10 cellular contexts compared by ENCODE assay signal in the genomic region with DNA sequence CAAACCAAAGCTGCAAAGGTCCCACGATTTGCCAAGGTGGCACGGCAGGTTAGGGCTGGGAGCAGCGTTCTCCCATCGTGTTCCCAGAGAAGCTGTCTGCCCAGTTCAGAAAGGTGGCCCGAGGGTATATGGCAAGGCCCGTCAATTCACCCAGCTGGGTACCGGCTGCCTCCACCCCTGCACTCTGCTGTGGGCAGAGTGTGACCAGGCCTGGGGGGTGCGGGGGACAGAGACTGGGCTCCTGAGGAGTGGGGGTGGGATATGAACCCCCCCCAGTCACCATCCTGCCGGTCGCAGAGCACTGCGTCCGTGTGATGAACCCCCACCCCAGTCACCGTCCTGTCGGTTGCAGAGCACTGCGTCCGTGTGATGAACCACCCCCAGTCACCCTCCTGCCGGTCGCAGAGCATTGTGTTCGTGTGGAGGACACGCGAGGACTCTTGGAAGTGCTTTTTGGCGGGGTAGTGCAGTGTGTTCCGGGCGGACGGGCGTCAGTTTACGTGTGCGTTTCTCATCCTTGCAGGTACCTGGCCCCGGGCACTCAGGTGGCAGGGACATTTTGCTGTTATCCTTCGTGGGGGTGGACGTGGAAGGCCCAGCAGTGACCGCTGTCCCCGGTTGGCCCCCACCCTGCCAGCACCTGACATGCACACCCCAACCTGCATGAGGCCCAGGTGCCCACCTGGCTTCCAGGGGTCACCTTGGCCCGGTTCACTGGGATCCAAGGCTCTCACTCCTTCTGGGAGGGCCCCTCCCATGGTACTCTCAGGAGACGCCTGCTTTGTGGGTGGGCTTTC. TPM values are rescaled to one million over a fixed set of nuclear protein-coding genes. Genes with fewer than 3 reads are reported as not detected.
DNase-seq lines count a peak whose midpoint lies in the region; ATAC-seq and TF ChIP-seq lines count a peak whose summit lies in the region.
"Had no signal": no experiment of that assay in that cellular context is flagged by ENCODE, and none has a peak within 500 bp of the region (broad histone marks: within the 10 kb centered on the region; RNA-seq: fewer than 3 reads in every experiment).

No MANE protein-coding gene starts in this region.

- BruUV-seq in OCI-LY7 (replicated peaks; lab: Mats Ljungman, UMichigan) = no TSS peak

- POLR2A ChIA-PET in OCI-LY7 (lab: Charles Lee) = interaction anchor here (0.5 kb wide), 1 partner anchor 59 kb away, joined by 3 read pairs; no protein-coding TSS in a partner anchor

- peak overlapping the region; percentile 35 for H3K4me3 Mint-ChIP-seq in activated T-cell treated with anti-CD3 and anti-CD28 coated beads, Interleukin-2, amount 50 U/mL, for 4 hours

- H4K20me1 ChIP-seq in OCI-LY7 (ENCODE audit: insufficient read depth, low read length) = peaks cover 14% of the 10 kb centered on the region; the same call in 1 of the 2 replicates

- CTCF ChIA-PET in OCI-LY7 (lab: Charles Lee; ENCODE audit: unreplicated experiment) = no interaction called here

- TF ChIP-seq CTCF in OCI-LY7 (conservative IDR thresholded peaks at IDR 0.05; ENCODE audit: low read length) (no peak), left ventricle myocardium inferior (IDR thresholded peaks at IDR 0.05; ENCODE audit: borderline replicate concordance) (no peak)

- H3K27ac ChIP-seq in OCI-LY7 (ENCODE audit: low read depth, low read length, poor library complexity, severe bottlenecking) = peak overlapping the region; percentile 89
- H3K27ac ChIP-seq in left ventricle myocardium inferior (replicated peaks) = peak overlapping the region; percentile 96
- H3K27ac ChIP-seq in subcutaneous abdominal adipose tissue (ENCODE audit: low read depth, low read length) = peak overlapping the region; percentile 83
- no peak overlapping the region for H3K27ac ChIP-seq in SJCRH30

- H3K36me3 ChIP-seq in OCI-LY7 (ENCODE audit: insufficient read depth, low read length) (peaks cover 18% of the 10 kb centered on the region), left ventricle myocardium inferior (peaks cover 4% of the 10 kb centered on the region), subcutaneous abdominal adipose tissue (ENCODE audit: control insufficient read depth in 5 of 5, insufficient read depth in 5 of 5, low read length in 5 of 5) (peaks cover 0 to 6% (median 2%) of the 10 kb centered on the region in 5 donors), SJCRH30 (peaks cover 10% of the 10 kb centered on the region), MG63 (peaks cover 21% of the 10 kb centered on the region)

- H3K9me3 Mint-ChIP-seq in activated T-cell treated with anti-CD3 and anti-CD28 coated beads, Interleukin-2, amount 50 U/mL, for 4 hours = no peaks in the 10 kb centered on the region

- peaks cover 15% of the 10 kb centered on the region for H3K4me1 Mint-ChIP-seq in activated T-cell treated with anti-CD3 and anti-CD28 coated beads, Interleukin-2, amount 50 U/mL, for 4 hours (ENCODE audit: low read depth)

- H3K9ac ChIP-seq in subcutaneous abdominal adipose tissue (ENCODE audit: low read length in 5 of 5) = no peak overlapping the region

- H3K9me2 ChIP-seq in OCI-LY7 (ENCODE audit: insufficient read depth, low read length) = no peaks in the 10 kb centered on the region

- H3K9me3 ChIP-seq in OCI-LY7 (ENCODE audit: low read length) (no peaks in the 10 kb centered on the region), left ventricle myocardium inferior (replicated peaks) (no peaks in the 10 kb centered on the region), subcutaneous abdominal adipose tissue (ENCODE audit: control insufficient read depth in 5 of 5, low read length in 5 of 5) (no peaks in the 10 kb centered on the region), SJCRH30 (replicated peaks) (no peaks in the 10 kb centered on the region), MG63 (no peaks in the 10 kb centered on the region)

- no peak overlapping the region for H2AFZ ChIP-seq in OCI-LY7 (ENCODE audit: low read length)

- peak overlapping the region; percentile 84 for H3K4me2 ChIP-seq in OCI-LY7 (ENCODE audit: low read length)

- H3K79me2 ChIP-seq in OCI-LY7 (ENCODE audit: insufficient read depth, low read depth, low read length) = peaks cover 29% of the 10 kb centered on the region

- DNase-seq in activated T-cell treated with anti-CD3 and anti-CD28 coated beads, Interleukin-2, amount 50 U/mL, for 4 hours = no peak
- DNase-seq in activated T-cell treated with anti-CD3 and anti-CD28 coated beads, Interleukin-2, amount 50 U/mL, for 48 hours = no peak
- DNase-seq in OCI-LY7 (ENCODE audit: low spot score) (no peak), left ventricle myocardium inferior (no peak), SJCRH30 (no peak), MG63 (no peak)
- DNase-seq: stimulated activated CD4-positive, alpha-beta T cell treated with anti-CD3 and anti-CD28 coated beads, Interleukin-4, amount 100 ng/mL, for 1 hour had no signal

- H3K4me3 ChIP-seq in OCI-LY7 (ENCODE audit: low read depth, low read length, poor library complexity, severe bottlenecking) = peak overlapping the region; percentile 87
- no peak overlapping the region for H3K4me3 ChIP-seq in left ventricle myocardium inferior
- H3K4me3 ChIP-seq in subcutaneous abdominal adipose tissue (ENCODE audit: low read depth in 1 of 5, low read length in 5 of 5) = no peak overlapping the region
- H3K4me3 ChIP-seq in SJCRH30 = no peak overlapping the region
- H3K4me3 ChIP-seq in MG63 = no peak overlapping the region
- H3K4me3 ChIP-seq: coronary artery had no signal

- no peak for ATAC-seq in activated T-cell treated with anti-CD3 and anti-CD28 coated beads, Interleukin-2, amount 50 U/mL, for 4 hours
- no peak for ATAC-seq in GM18519 (IDR thresholded peaks at IDR 0.05; ENCODE audit: low FRiP score, unreplicated experiment)

- intact Hi-C loops in OCI-LY7 (cut with micrococcal nuclease; ENCODE audit: unreplicated experiment) = loop anchor here (5.0 kb wide), 1 partner anchor 133 kb away; no protein-coding TSS in a partner anchor
- intact Hi-C loops in left ventricle myocardium inferior (cut with micrococcal nuclease) = no loop called here

- H3K27me3 ChIP-seq in left ventricle myocardium inferior (ENCODE audit: low read depth) (no peaks in the 10 kb centered on the region), subcutaneous abdominal adipose tissue (ENCODE audit: control insufficient read depth in 5 of 5, insufficient read depth in 4 of 5, low read length in 5 of 5) (no peaks in the 10 kb centered on the region), SJCRH30 (no peaks in the 10 kb centered on the region), MG63 (no peaks in the 10 kb centered on the region)

- H3K27me3 Mint-ChIP-seq in activated T-cell treated with anti-CD3 and anti-CD28 coated beads, Interleukin-2, amount 50 U/mL, for 4 hours (ENCODE audit: low read depth) = no peaks in the 10 kb centered on the region

- H3K4me1 ChIP-seq in OCI-LY7 (ENCODE audit: insufficient read depth, low read length, poor library complexity, severe bottlenecking) (peaks cover 59% of the 10 kb centered on the region), left ventricle myocardium inferior (peaks cover 59% of the 10 kb centered on the region), subcutaneous abdominal adipose tissue (ENCODE audit: control insufficient read depth in 5 of 5, insufficient read depth in 5 of 5, low read length in 5 of 5) (peaks cover 9 to 85% (median 79%) of the 10 kb centered on the region in 5 donors), SJCRH30 (peaks cover 22% of the 10 kb centered on the region)

- peaks cover 1% of the 10 kb centered on the region for H3K36me3 Mint-ChIP-seq in activated T-cell treated with anti-CD3 and anti-CD28 coated beads, Interleukin-2, amount 50 U/mL, for 4 hours (ENCODE audit: insufficient read depth)

RNA-seq across cellular contexts. Expression of a gene that starts 2.7 kb away (rescaled TPM):
- total RNA-seq in activated T-cell treated with anti-CD3 and anti-CD28 coated beads, Interleukin-2, amount 50 U/mL, for 4 hours = 100 to 1,000 TPM; 365 to 468 (median 403) TPM
- 94.4 and 111 TPM in 2 replicates for total RNA-seq in OCI-LY7 (2014; rRNA removed; shearing (Covaris generic))
- total RNA-seq in OCI-LY7 (2022) (299 and 364 TPM in 2 replicates), left ventricle myocardium inferior (13.6 TPM)
- total RNA-seq in SJCRH30 (2014; rRNA removed; shearing (Covaris generic)) = 141 and 151 TPM in 2 replicates
- 112 and 125 TPM in 2 replicates for total RNA-seq in MG63 (2014; rRNA removed; shearing (Covaris generic); ENCODE audit: low replicate concordance)

RNA-seq across cellular contexts. Expression of a gene that starts 35.1 kb away (rescaled TPM):
- total RNA-seq in activated T-cell treated with anti-CD3 and anti-CD28 coated beads, Interleukin-2, amount 50 U/mL, for 4 hours = 100 to 1,000 TPM; 323 to 369 (median 326) TPM
- 374 and 388 TPM in 2 replicates for total RNA-seq in OCI-LY7 (2014; rRNA removed; shearing (Covaris generic))
- total RNA-seq in OCI-LY7 (2022) (300 and 320 TPM in 2 replicates), left ventricle myocardium inferior (64.6 TPM)
- 112 and 126 TPM in 2 replicates for total RNA-seq in SJCRH30 (2014; rRNA removed; shearing (Covaris generic))
- 104 and 123 TPM in 2 replicates for total RNA-seq in MG63 (2014; rRNA removed; shearing (Covaris generic); ENCODE audit: low replicate concordance)

RNA-seq across cellular contexts. Expression of a gene that starts 49.0 kb away (rescaled TPM):
- 100 to 1,000 TPM; 172 to 183 (median 177) TPM for total RNA-seq in activated T-cell treated with anti-CD3 and anti-CD28 coated beads, Interleukin-2, amount 50 U/mL, for 4 hours
- total RNA-seq in OCI-LY7 (2014; rRNA removed; shearing (Covaris generic)) = 137 and 169 TPM in 2 replicates
- 123 and 133 TPM in 2 replicates for total RNA-seq in OCI-LY7 (2022)
- total RNA-seq in left ventricle myocardium inferior = 85.9 TPM
- total RNA-seq in SJCRH30 (2014; rRNA removed; shearing (Covaris generic)) = 168 and 176 TPM in 2 replicates
- 103 and 181 TPM in 2 replicates for total RNA-seq in MG63 (2014; rRNA removed; shearing (Covaris generic); ENCODE audit: low replicate concordance)

RNA-seq across cellular contexts. Expression of a gene that starts 49.1 kb away (rescaled TPM):
- total RNA-seq in activated T-cell treated with anti-CD3 and anti-CD28 coated beads, Interleukin-2, amount 50 U/mL, for 4 hours = 10 to 100 TPM; 20.3 to 21.5 (median 20.4) TPM
- 50.5 and 59.4 TPM in 2 replicates for total RNA-seq in OCI-LY7 (2014; rRNA removed; shearing (Covaris generic))
- total RNA-seq in OCI-LY7 (2022) (41.3 and 47.3 TPM in 2 replicates), left ventricle myocardium inferior (21.1 TPM)
- total RNA-seq in SJCRH30 (2014; rRNA removed; shearing (Covaris generic)) = 21.8 and 26.5 TPM in 2 replicates
- 41.2 and 41.6 TPM in 2 replicates for total RNA-seq in MG63 (2014; rRNA removed; shearing (Covaris generic); ENCODE audit: low replicate concordance)
